Comparison of ENCODE assay signal across 16 cellular contexts in genomic region chrX:16603235-16603634, GRCh38. TPM values are rescaled to one million over a fixed set of nuclear protein-coding genes. Genes with fewer than 3 reads are reported as not detected.
DNase-seq lines count a peak whose midpoint lies in the region; ATAC-seq and TF ChIP-seq lines count a peak whose summit lies in the region.
"Not testable (repeated sequence)": the region's sequence is repeated elsewhere in the genome, so short reads cannot be mapped to it uniquely, and the experiment has no call there.
"Had no signal": no experiment of that assay in that cellular context is flagged by ENCODE, and none has a peak within 500 bp of the region (broad histone marks: within the 10 kb centered on the region; RNA-seq: fewer than 3 reads in every experiment).

No MANE protein-coding gene starts in this region.

- H3K4me3 Mint-ChIP-seq in CD4-positive, CD25-positive, alpha-beta regulatory T cell: peak overlapping the region in 1 of 4 donors; percentile 38
- peak overlapping the region in 1 of 3 donors; percentile 55 for H3K4me3 Mint-ChIP-seq in T-cell
- peak overlapping the region; percentile 61 for H3K4me3 Mint-ChIP-seq in activated T-helper 17 cell treated with anti-CD3 and anti-CD28 coated beads, Interleukin-2, amount 50 U/mL, for 72 hours
- H3K4me3 Mint-ChIP-seq in mesothelial cell of epicardium: not testable (repeated sequence)

- not testable (repeated sequence) for H3K9me3 Mint-ChIP-seq in CD4-positive, CD25-positive, alpha-beta regulatory T cell; T-cell; activated T-helper 17 cell treated with anti-CD3 and anti-CD28 coated beads, Interleukin-2, amount 50 U/mL, for 72 hours; mesothelial cell of epicardium

- not testable (repeated sequence) for H3K9me3 ChIP-seq in CD4-positive, CD25-positive, alpha-beta regulatory T cell (ENCODE audit: control insufficient read depth in 2 of 2, low read length in 2 of 2); HEK293 (ENCODE audit: control insufficient read depth, insufficient read depth, low read depth, low read length); stomach

- TF ChIP-seq CTCF in HEK293 (tag by site-specific recombination; IDR thresholded peaks at IDR 0.05); mesothelial cell of epicardium (IDR thresholded peaks at IDR 0.05; ENCODE audit: unreplicated experiment); stomach (IDR thresholded peaks at IDR 0.05): not testable (repeated sequence)

- DNase-seq in CD4-positive, CD25-positive, alpha-beta regulatory T cell; T-cell; epithelial cell of prostate (ENCODE audit: low read depth, low spot score); mesothelial cell of epicardium (ENCODE audit: low spot score in 2 of 2, unreplicated experiment in 2 of 2); stomach: not testable (repeated sequence)

- H3K4me1 Mint-ChIP-seq in CD4-positive, CD25-positive, alpha-beta regulatory T cell: peaks cover 8 to 39% (median 15%) of the 10 kb centered on the region in 4 donors
- H3K4me1 Mint-ChIP-seq in T-cell: peaks cover 35 to 45% (median 38%) of the 10 kb centered on the region in 3 donors
- H3K4me1 Mint-ChIP-seq in activated T-helper 17 cell treated with anti-CD3 and anti-CD28 coated beads, Interleukin-2, amount 50 U/mL, for 72 hours: not testable (repeated sequence)
- peaks cover 24% of the 10 kb centered on the region for H3K4me1 Mint-ChIP-seq in mesothelial cell of epicardium

- POLR2A ChIA-PET in HEK293 (lab: Yijun Ruan, JAX); T-cell (lab: Charles Lee): not testable (repeated sequence)

- intact Hi-C loops in stomach (cut with DNase I; ENCODE audit: low total_unique reads): not testable (repeated sequence)

- WGBS in stomach, 5 donors: 87 to 96% (median 91%) methylated on average over 6 of the region's 6 CpGs

- CTCF ChIA-PET in HEK293 (lab: Yijun Ruan, JAX); T-cell (lab: Charles Lee): not testable (repeated sequence)

- H3K27me3 ChIP-seq in CD4-positive, CD25-positive, alpha-beta regulatory T cell (ENCODE audit: control insufficient read depth, insufficient read depth, low read length); stomach: not testable (repeated sequence)

- not testable (repeated sequence) for H3K36me3 ChIP-seq in CD4-positive, CD25-positive, alpha-beta regulatory T cell (ENCODE audit: control insufficient read depth, insufficient read depth, low read length); stomach
- H3K36me3 ChIP-seq in HEK293 (ENCODE audit: control insufficient read depth in 2 of 2, insufficient read depth in 1 of 2, low read length in 2 of 2): peaks cover 0 to 15% of the 10 kb centered on the region in 2 experiments; a peak in 1 of 3 replicates

- H3K27me3 Mint-ChIP-seq in CD4-positive, CD25-positive, alpha-beta regulatory T cell; T-cell; activated T-helper 17 cell treated with anti-CD3 and anti-CD28 coated beads, Interleukin-2, amount 50 U/mL, for 72 hours; mesothelial cell of epicardium (ENCODE audit: low read depth): not testable (repeated sequence)

- peak overlapping the region in 1 of 3 donors; percentile 81 for H3K27ac Mint-ChIP-seq in CD4-positive, CD25-positive, alpha-beta regulatory T cell
- peak overlapping the region; percentile 95 to 97 for H3K27ac Mint-ChIP-seq in T-cell
- H3K27ac Mint-ChIP-seq in activated T-helper 17 cell treated with anti-CD3 and anti-CD28 coated beads, Interleukin-2, amount 50 U/mL, for 72 hours: peak overlapping the region; percentile 86
- peak overlapping the region; percentile 67 for H3K27ac Mint-ChIP-seq in mesothelial cell of epicardium

- peak overlapping the region; percentile 60 for H3K4me3 ChIP-seq in CD4-positive, CD25-positive, alpha-beta regulatory T cell (ENCODE audit: low read depth, low read length)
- not testable (repeated sequence) for H3K4me3 ChIP-seq in HEK293 (ENCODE audit: low read depth, low read length); stomach

- not testable (repeated sequence) for H3K36me3 Mint-ChIP-seq in CD4-positive, CD25-positive, alpha-beta regulatory T cell; T-cell; activated T-helper 17 cell treated with anti-CD3 and anti-CD28 coated beads, Interleukin-2, amount 50 U/mL, for 72 hours (ENCODE audit: low read depth)
- H3K36me3 Mint-ChIP-seq in mesothelial cell of epicardium: peaks cover 54% of the 10 kb centered on the region

- not testable (repeated sequence) for TF ChIP-seq EP300 in stomach (IDR thresholded peaks at IDR 0.05)

- TF ChIP-seq POLR2A in stomach (IDR thresholded peaks at IDR 0.05): not testable (repeated sequence)

- H3K27ac ChIP-seq in CD4-positive, CD25-positive, alpha-beta regulatory T cell (ENCODE audit: insufficient read depth, low read length, poor library complexity, severe bottlenecking): peak overlapping the region; percentile 66
- H3K27ac ChIP-seq in HEK293 (ENCODE audit: extremely low read depth, low read depth, low read length): not testable (repeated sequence)
- H3K27ac ChIP-seq in epithelial cell of prostate (peak overlapping the region; percentile 61), stomach (peak overlapping the region in 4 of 5 donors; percentile 49 to 81 (median 70))

- ATAC-seq in CD4-positive, CD25-positive, alpha-beta regulatory T cell (ENCODE audit: low read depth in 2 of 2); T-cell (replicated peaks in 1 of 4); activated T-helper 17 cell treated with anti-CD3 and anti-CD28 coated beads, Interleukin-2, amount 50 U/mL, for 72 hours (replicated peaks): not testable (repeated sequence)

- H3K4me1 ChIP-seq in CD4-positive, CD25-positive, alpha-beta regulatory T cell (ENCODE audit: control insufficient read depth, insufficient read depth, low read length, poor library complexity, severe bottlenecking); HEK293 (ENCODE audit: control insufficient read depth, insufficient read depth, low read length): not testable (repeated sequence)
- H3K4me1 ChIP-seq in stomach: peaks cover 0 to 24% (median 7%) of the 10 kb centered on the region in 4 donors

TF ChIP-seq in HEK293, 187 proteins besides CTCF, POLR2A, EP300 and RAD21 (continues in another document):
- TF ChIP-seq ZBTB8A (tag by site-specific recombination; IDR thresholded peaks at IDR 0.05) (peak; percentile 70), ZNF394 (tag by site-specific recombination; IDR thresholded peaks at IDR 0.05; ENCODE audit: borderline replicate concordance) (peak; percentile 95), ZBTB21 (tag by site-specific recombination; IDR thresholded peaks at IDR 0.05) (0 out of 2 replicates have a peak, but pooled peaks have one; percentile 41), OVOL3 (tag by site-specific recombination; IDR thresholded peaks at IDR 0.05) (peak; percentile 50; the same call in 1 of the 2 replicates), ZNF341 (tag by site-specific recombination; IDR thresholded peaks at IDR 0.05; ENCODE audit: low read depth) (peak; percentile 43; the same call in 1 of the 2 replicates), ZNF580 (tag by site-specific recombination; IDR thresholded peaks at IDR 0.05) (peak; percentile 71; the same call in 1 of the 2 replicates), ZBTB1 (tag by site-specific recombination; IDR thresholded peaks at IDR 0.05) (peak; percentile 76; the same call in 1 of the 2 replicates), ZNF530 (tag by site-specific recombination; IDR thresholded peaks at IDR 0.05; ENCODE audit: low read depth) (peak; percentile 22; the same call in 1 of the 2 replicates), ZNF501 (tag by site-specific recombination; IDR thresholded peaks at IDR 0.05) (peak; percentile 46; the same call in 1 of the 2 replicates)
- TF ChIP-seq, protein P1, sequence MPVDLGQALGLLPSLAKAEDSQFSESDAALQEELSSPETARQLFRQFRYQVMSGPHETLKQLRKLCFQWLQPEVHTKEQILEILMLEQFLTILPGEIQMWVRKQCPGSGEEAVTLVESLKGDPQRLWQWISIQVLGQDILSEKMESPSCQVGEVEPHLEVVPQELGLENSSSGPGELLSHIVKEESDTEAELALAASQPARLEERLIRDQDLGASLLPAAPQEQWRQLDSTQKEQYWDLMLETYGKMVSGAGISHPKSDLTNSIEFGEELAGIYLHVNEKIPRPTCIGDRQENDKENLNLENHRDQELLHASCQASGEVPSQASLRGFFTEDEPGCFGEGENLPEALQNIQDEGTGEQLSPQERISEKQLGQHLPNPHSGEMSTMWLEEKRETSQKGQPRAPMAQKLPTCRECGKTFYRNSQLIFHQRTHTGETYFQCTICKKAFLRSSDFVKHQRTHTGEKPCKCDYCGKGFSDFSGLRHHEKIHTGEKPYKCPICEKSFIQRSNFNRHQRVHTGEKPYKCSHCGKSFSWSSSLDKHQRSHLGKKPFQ (tag by site-specific recombination; IDR thresholded peaks at IDR 0.05): 0 out of 2 replicates have a peak, but pooled peaks have one; percentile 51
- TF ChIP-seq, protein P2, sequence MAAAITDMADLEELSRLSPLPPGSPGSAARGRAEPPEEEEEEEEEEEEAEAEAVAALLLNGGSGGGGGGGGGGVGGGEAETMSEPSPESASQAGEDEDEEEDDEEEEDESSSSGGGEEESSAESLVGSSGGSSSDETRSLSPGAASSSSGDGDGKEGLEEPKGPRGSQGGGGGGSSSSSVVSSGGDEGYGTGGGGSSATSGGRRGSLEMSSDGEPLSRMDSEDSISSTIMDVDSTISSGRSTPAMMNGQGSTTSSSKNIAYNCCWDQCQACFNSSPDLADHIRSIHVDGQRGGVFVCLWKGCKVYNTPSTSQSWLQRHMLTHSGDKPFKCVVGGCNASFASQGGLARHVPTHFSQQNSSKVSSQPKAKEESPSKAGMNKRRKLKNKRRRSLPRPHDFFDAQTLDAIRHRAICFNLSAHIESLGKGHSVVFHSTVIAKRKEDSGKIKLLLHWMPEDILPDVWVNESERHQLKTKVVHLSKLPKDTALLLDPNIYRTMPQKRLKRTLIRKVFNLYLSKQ (tag by site-specific recombination; IDR thresholded peaks at IDR 0.05; ENCODE audit: borderline replicate concordance): 0 out of 2 replicates have a peak, but pooled peaks have one; percentile 36

RNA-seq across cellular contexts. Expression of gene S100G, which starts 46.7 kb away (rescaled TPM):
- not detected for total RNA-seq in CD4-positive, CD25-positive, alpha-beta regulatory T cell
- not detected for polyA plus RNA-seq in CD4-positive, CD25-positive, alpha-beta regulatory T cell
- total RNA-seq in T-cell: not detected
- total RNA-seq in activated T-helper 17 cell treated with anti-CD3 and anti-CD28 coated beads, Interleukin-2, amount 50 U/mL, for 72 hours: not detected
- total RNA-seq in mesothelial cell of epicardium: not detected in 3 replicates
- not detected for total RNA-seq in stomach
- not detected for polyA plus RNA-seq in stomach
- total RNA-seq: GM23338, H9, HFFc6, HT1080, LHCN-M2, MCF 10A, OCI-LY7, Peyer's patch had no signal
- polyA plus RNA-seq: BJ, GM23338 had no signal
